Comparison of ENCODE assay signal across 16 cellular contexts in the genomic region with DNA sequence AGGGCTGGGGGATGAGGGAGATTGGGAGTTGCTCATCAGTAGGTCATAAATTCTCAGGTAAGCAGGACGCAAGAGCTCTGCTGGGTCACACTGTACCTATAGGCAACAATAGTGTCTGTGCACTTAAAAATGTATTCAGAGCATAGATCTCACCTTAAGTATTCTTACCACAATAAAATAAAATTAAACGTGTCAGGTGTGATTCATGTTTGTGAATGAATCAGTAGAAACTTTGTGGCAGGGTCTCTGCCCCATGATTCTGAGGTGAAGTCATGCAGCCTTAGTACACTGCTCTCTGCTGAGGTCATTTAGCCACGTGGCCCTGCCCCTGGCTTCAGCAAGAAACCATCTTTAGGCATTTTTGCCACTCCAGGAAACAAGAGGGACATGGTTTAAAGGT.
A peak's percentile ranks its signal among the peaks of the same experiment; 100 is the strongest.
DNase-seq lines count a peak whose midpoint lies in the region; ATAC-seq and TF ChIP-seq lines count a peak whose summit lies in the region.
"Had no signal": no experiment of that assay in that cellular context is flagged by ENCODE, and none has a peak within 500 bp of the region (broad histone marks: within the 10 kb centered on the region; RNA-seq: fewer than 3 reads in every experiment).

No MANE protein-coding gene starts in this region.

- no peak overlapping the region for H3K27ac Mint-ChIP-seq in activated naive CD4-positive, alpha-beta T cell treated with anti-CD3 and anti-CD28 coated beads, Interleukin-2, amount 50 U/mL, for 72 hours
- H3K27ac Mint-ChIP-seq: CD14-positive monocyte had no signal

- TF ChIP-seq CTCF in left lung (IDR thresholded peaks at IDR 0.05), result no peak

- H3K9me3 Mint-ChIP-seq in activated naive CD4-positive, alpha-beta T cell treated with anti-CD3 and anti-CD28 coated beads, Interleukin-2, amount 50 U/mL, for 72 hours, result no peaks in the 10 kb centered on the region

- H3K36me3 Mint-ChIP-seq in activated naive CD4-positive, alpha-beta T cell treated with anti-CD3 and anti-CD28 coated beads, Interleukin-2, amount 50 U/mL, for 72 hours, result no peaks in the 10 kb centered on the region
- H3K36me3 Mint-ChIP-seq: CD14-positive monocyte had no signal

- no peak for TF ChIP-seq RAD21 in Ishikawa (IDR thresholded peaks at IDR 0.05; ENCODE audit: low read depth)

- no peaks in the 10 kb centered on the region for H3K36me3 ChIP-seq in left lung

- ATAC-seq in activated naive CD4-positive, alpha-beta T cell treated with anti-CD3 and anti-CD28 coated beads, Interleukin-2, amount 50 U/mL, for 72 hours, result peak; percentile 68 to 88
- no peak for ATAC-seq in left lung

- no peak for DNase-seq in activated naive CD4-positive, alpha-beta T cell treated with anti-CD3 and anti-CD28 coated beads, Interleukin-2, amount 50 U/mL, for 72 hours (ENCODE audit: low spot score in 2 of 2)
- DNase-seq in activated naive CD4-positive, alpha-beta T cell treated with Interleukin-2 at 50 U/mL for 16 hours, result no peak
- peak; percentile 23 for DNase-seq in astrocyte of the hippocampus (ENCODE audit: low read depth, low spot score)
- peak; percentile 26 for DNase-seq in stimulated activated CD8-positive, alpha-beta memory T cell treated with anti-CD3 and anti-CD28 coated beads, Interleukin-4, amount 100 ng/mL, for 48 hours
- DNase-seq in left lung, result no peak
- no peak for DNase-seq in HuH-7.5 (ENCODE audit: low spot score)
- no peak for DNase-seq in SHP77 (lab: John Stamatoyannopoulos, UW)
- DNase-seq: H7, MM.1S, NCI-H1092 treated with DMSO at 0.1 percent for 48 hours, NCI-H226, NCI-H524 treated with DMSO at 0.1 percent for 48 hours, RPMI8226 had no signal

- TF ChIP-seq EP300 in Ishikawa (IDR thresholded peaks at IDR 0.05; ENCODE audit: borderline replicate concordance), result no peak

- no peaks in the 10 kb centered on the region for H3K4me1 ChIP-seq in left lung

- intact Hi-C loops in left lung (cut with DNase I), result no loop called here

- H3K9me3 ChIP-seq in left lung, result no peaks in the 10 kb centered on the region

- H3K27ac ChIP-seq in left lung, result no peak overlapping the region
- H3K27ac ChIP-seq: KMS-11 had no signal

- no peak overlapping the region for H3K4me3 ChIP-seq in left lung

- no peaks in the 10 kb centered on the region for H3K27me3 ChIP-seq in left lung

TF ChIP-seq in Ishikawa, 13 proteins besides CTCF, POLR2A, EP300 and RAD21:
- TF ChIP-seq, protein P1, sequence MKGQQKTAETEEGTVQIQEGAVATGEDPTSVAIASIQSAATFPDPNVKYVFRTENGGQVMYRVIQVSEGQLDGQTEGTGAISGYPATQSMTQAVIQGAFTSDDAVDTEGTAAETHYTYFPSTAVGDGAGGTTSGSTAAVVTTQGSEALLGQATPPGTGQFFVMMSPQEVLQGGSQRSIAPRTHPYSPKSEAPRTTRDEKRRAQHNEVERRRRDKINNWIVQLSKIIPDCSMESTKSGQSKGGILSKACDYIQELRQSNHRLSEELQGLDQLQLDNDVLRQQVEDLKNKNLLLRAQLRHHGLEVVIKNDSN (IDR thresholded peaks at IDR 0.05), result 0 out of 2 replicates have a peak, but pooled peaks have one; percentile 12
- TF ChIP-seq, protein P2, sequence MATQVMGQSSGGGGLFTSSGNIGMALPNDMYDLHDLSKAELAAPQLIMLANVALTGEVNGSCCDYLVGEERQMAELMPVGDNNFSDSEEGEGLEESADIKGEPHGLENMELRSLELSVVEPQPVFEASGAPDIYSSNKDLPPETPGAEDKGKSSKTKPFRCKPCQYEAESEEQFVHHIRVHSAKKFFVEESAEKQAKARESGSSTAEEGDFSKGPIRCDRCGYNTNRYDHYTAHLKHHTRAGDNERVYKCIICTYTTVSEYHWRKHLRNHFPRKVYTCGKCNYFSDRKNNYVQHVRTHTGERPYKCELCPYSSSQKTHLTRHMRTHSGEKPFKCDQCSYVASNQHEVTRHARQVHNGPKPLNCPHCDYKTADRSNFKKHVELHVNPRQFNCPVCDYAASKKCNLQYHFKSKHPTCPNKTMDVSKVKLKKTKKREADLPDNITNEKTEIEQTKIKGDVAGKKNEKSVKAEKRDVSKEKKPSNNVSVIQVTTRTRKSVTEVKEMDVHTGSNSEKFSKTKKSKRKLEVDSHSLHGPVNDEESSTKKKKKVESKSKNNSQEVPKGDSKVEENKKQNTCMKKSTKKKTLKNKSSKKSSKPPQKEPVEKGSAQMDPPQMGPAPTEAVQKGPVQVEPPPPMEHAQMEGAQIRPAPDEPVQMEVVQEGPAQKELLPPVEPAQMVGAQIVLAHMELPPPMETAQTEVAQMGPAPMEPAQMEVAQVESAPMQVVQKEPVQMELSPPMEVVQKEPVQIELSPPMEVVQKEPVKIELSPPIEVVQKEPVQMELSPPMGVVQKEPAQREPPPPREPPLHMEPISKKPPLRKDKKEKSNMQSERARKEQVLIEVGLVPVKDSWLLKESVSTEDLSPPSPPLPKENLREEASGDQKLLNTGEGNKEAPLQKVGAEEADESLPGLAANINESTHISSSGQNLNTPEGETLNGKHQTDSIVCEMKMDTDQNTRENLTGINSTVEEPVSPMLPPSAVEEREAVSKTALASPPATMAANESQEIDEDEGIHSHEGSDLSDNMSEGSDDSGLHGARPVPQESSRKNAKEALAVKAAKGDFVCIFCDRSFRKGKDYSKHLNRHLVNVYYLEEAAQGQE (IDR thresholded peaks at IDR 0.05; ENCODE audit: low read depth), result no peak
TF ChIP-seq in Ishikawa: peak in this region for 1.

Comparison
In these comparisons a context has a peak if more than half of its experiments do, and no peak if none do; other contexts are left out.
1. DNase-seq: peak in astrocyte of the hippocampus (single experiment) and stimulated activated CD8-positive, alpha-beta memory T cell treated with anti-CD3 and anti-CD28 coated beads, Interleukin-4, amount 100 ng/mL, for 48 hours (single experiment); none in activated naive CD4-positive, alpha-beta T cell treated with anti-CD3 and anti-CD28 coated beads, Interleukin-2, amount 50 U/mL, for 72 hours (0 of 2), activated naive CD4-positive, alpha-beta T cell treated with Interleukin-2 at 50 U/mL for 16 hours (single experiment), left lung (0 of 2), HuH-7.5 (single experiment) and SHP77 (0 of 2).